27 cellular contexts compared by ENCODE assay signal in the genomic region with DNA sequence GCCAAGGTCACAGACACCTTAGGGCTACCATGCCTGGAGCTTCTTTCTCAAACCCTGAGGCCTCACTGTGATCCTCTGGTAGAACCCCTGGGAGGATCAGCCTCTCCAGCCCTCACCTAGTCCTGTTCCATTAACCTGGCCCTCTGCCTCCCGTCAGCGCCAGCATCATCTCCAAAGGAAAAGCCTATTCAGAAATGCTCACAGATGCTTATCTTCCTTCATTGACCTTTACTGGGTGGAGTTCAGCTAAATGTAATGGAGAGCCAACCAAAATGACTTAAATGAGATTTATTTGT. TPM values are rescaled to one million over a fixed set of nuclear protein-coding genes. Genes with fewer than 3 reads are reported as not detected.
"Had no signal": no experiment of that assay in that cellular context is flagged by ENCODE, and none has a peak within 500 bp of the region (broad histone marks: within the 10 kb centered on the region; RNA-seq: fewer than 3 reads in every experiment).

No MANE protein-coding gene starts in this region.

- H3K9me3 Mint-ChIP-seq: endodermal cell; mesothelial cell of epicardium; stimulated activated naive CD8-positive, alpha-beta T cell treated with anti-CD3 and anti-CD28 coated beads, Interleukin-15, amount 100 ng/mL, for 72 hours had no signal

- H3K9me3 ChIP-seq: gastroesophageal sphincter, heart right ventricle, lower lobe of right lung, mucosa of descending colon, neutrophil, pancreas, prostate gland, right atrium auricular region, suprapubic skin, transverse colon had no signal

- H3K4me2 ChIP-seq: smooth muscle cell had no signal

- H3K27ac Mint-ChIP-seq: endodermal cell; stimulated activated naive CD8-positive, alpha-beta T cell treated with anti-CD3 and anti-CD28 coated beads, Interleukin-15, amount 100 ng/mL, for 72 hours had no signal

- H3K27ac ChIP-seq: epithelial cell of prostate, foreskin keratinocyte, gastroesophageal sphincter, heart right ventricle, lower lobe of right lung, neutrophil, pancreas, prostate gland, right atrium auricular region, suprapubic skin, transverse colon had no signal

- H3K4me3 ChIP-seq: gastroesophageal sphincter, heart right ventricle, lower lobe of right lung, mucosa of descending colon, pancreas, prostate gland, right atrium auricular region, smooth muscle cell, suprapubic skin, transverse colon had no signal

- H3K36me3 Mint-ChIP-seq: mesothelial cell of epicardium, naive B cell had no signal

- H3K4me1 ChIP-seq: foreskin keratinocyte, prostate gland had no signal

- H3K36me3 ChIP-seq: gastroesophageal sphincter, heart right ventricle, lower lobe of right lung, neutrophil, pancreas, prostate gland, right atrium auricular region, suprapubic skin, transverse colon had no signal

- DNase-seq: central memory CD4-positive, alpha-beta T cell; effector CD8-positive, alpha-beta T cell; endodermal cell; foreskin keratinocyte; heart right ventricle; hypothalamus; left ventricle myocardium superior; lower lobe of right lung; mucosa of descending colon; naive B cell; pancreas; stimulated activated CD4-positive, alpha-beta T cell treated with anti-CD3 and anti-CD28 coated beads, Interleukin-12 subunit alpha, Interleukin-12 subunit beta, amount 100 ng/mL, for 4 hours; stimulated activated CD4-positive, alpha-beta T cell treated with anti-CD3 and anti-CD28 coated beads, Interleukin-1b, Interleukin-23, amount 100 ng/mL, for 48 hours; stimulated activated CD4-positive, alpha-beta T cell treated with anti-CD3 and anti-CD28 coated beads, Interleukin-4, amount 100 ng/mL, for 1 hour; stimulated activated CD8-positive, alpha-beta memory T cell treated with anti-CD3 and anti-CD28 coated beads, Interleukin-4, amount 100 ng/mL, for 48 hours; stimulated activated naive CD4-positive, alpha-beta T cell; stimulated activated naive CD8-positive, alpha-beta T cell treated with anti-CD3 and anti-CD28 coated beads, Interleukin-15, amount 100 ng/mL, for 72 hours; transverse colon had no signal

- H3K27me3 ChIP-seq: right atrium auricular region had no signal

RNA-seq across cellular contexts. Expression of gene SLCO2A1, which starts 1.8 kb away (rescaled TPM):
- polyA plus RNA-seq: neural cell had no signal
